ENCODE assay signal across 33 cellular contexts in genomic region chrX:32024072-32024471, GRCh38.
DNase-seq lines count a peak whose midpoint lies in the region; ATAC-seq lines count a peak whose summit lies in the region.
"Had no signal": no experiment of that assay in that cellular context is flagged by ENCODE, and none has a peak within 500 bp of the region (broad histone marks: within the 10 kb centered on the region; RNA-seq: fewer than 3 reads in every experiment).

No MANE protein-coding gene starts in this region.

- H3K4me3 Mint-ChIP-seq in activated CD4-positive, alpha-beta memory T cell treated with anti-CD3 and anti-CD28 coated beads for 36 hours = no peak overlapping the region
- H3K4me3 Mint-ChIP-seq: B cell; CD14-positive monocyte; CD4-positive, alpha-beta memory T cell; CD4-positive, alpha-beta T cell; CD4-positive, CD25-positive, alpha-beta regulatory T cell; CD8-positive, alpha-beta memory T cell; CD8-positive, alpha-beta T cell had no signal

- no peak overlapping the region for H3K4ac ChIP-seq in neuronal stem cell (ENCODE audit: low read length)

- H2BK120ac ChIP-seq in neuronal stem cell (ENCODE audit: low read depth, low read length) = no peak overlapping the region

- H3K14ac ChIP-seq in neuronal stem cell (ENCODE audit: low read length) = no peak overlapping the region

- H3K23ac ChIP-seq in neuronal stem cell (ENCODE audit: low read depth, low read length, poor library complexity) = no peak overlapping the region

- H2BK15ac ChIP-seq in neuronal stem cell (ENCODE audit: low read length) = no peak overlapping the region

- H3K4me1 ChIP-seq in neuronal stem cell (ENCODE audit: control insufficient read depth in 2 of 2, insufficient read depth in 1 of 2, low read depth in 1 of 2, low read length in 2 of 2) = no peaks in the 10 kb centered on the region
- H3K4me1 ChIP-seq: A549; BE2C; BLaER1; BLaER1 treated with 17β-estradiol and CSF1 and Interleukin-3, amounts not matched to agents 10 nM and 100 nM; Caco-2 had no signal

- H3K36me3 Mint-ChIP-seq in activated CD4-positive, alpha-beta memory T cell treated with anti-CD3 and anti-CD28 coated beads for 36 hours = no peaks in the 10 kb centered on the region
- H3K36me3 Mint-ChIP-seq: CD14-positive monocyte; CD4-positive, alpha-beta memory T cell; CD4-positive, CD25-positive, alpha-beta regulatory T cell; CD8-positive, alpha-beta memory T cell; CD8-positive, alpha-beta T cell had no signal

- peak; percentile 1 for DNase-seq in Daoy (ENCODE audit: low read depth)
- no peak for DNase-seq in neuronal stem cell (ENCODE audit: low spot score)
- DNase-seq in posterior vena cava (ENCODE audit: low spot score) = peak; percentile 71
- DNase-seq in activated CD4-positive, alpha-beta memory T cell treated with anti-CD3 and anti-CD28 coated beads for 36 hours = no peak
- DNase-seq: 8988T; ACHN; AML-193; BE2C; C1 segment of cervical spinal cord; Caco-2; Calu3; CD4-positive, alpha-beta memory T cell; CD4-positive, alpha-beta T cell; CD4-positive, CD25-positive, alpha-beta regulatory T cell; CD8-positive, alpha-beta memory T cell; CD8-positive, alpha-beta T cell; COR-L47; DMS 273 treated with DMSO at 0.1 percent for 48 hours; DMS153; DMS53; DMS79; DMS79 treated with DMSO at 0.1 percent for 48 hours; DND-41; EL had no signal

- H2BK5ac ChIP-seq in neuronal stem cell (ENCODE audit: low read length) = no peak overlapping the region

- peak overlapping the region; percentile 43 for H4K8ac ChIP-seq in neuronal stem cell (ENCODE audit: low read depth, low read length)

- H3K27ac ChIP-seq in neuronal stem cell (replicated peaks; ENCODE audit: low read length) = no peak overlapping the region
- H3K27ac ChIP-seq: 22Rv1; A549; BLaER1; BLaER1 treated with 17β-estradiol and CSF1 and Interleukin-3, amounts not matched to agents 10 nM and 100 nM; C4-2B had no signal

- H3K4me2 ChIP-seq in neuronal stem cell (ENCODE audit: insufficient read depth, low read length, poor library complexity, severe bottlenecking) = no peak overlapping the region
- H3K4me2 ChIP-seq: A549; BLaER1; BLaER1 treated with 17β-estradiol and CSF1 and Interleukin-3, amounts not matched to agents 10 nM and 100 nM had no signal

- H4K91ac ChIP-seq in neuronal stem cell (ENCODE audit: low read depth, low read length, poor library complexity) = no peak overlapping the region

- no peaks in the 10 kb centered on the region for H3K36me3 ChIP-seq in neuronal stem cell (replicated peaks in 1 of 2; ENCODE audit: control insufficient read depth in 2 of 2, insufficient read depth in 2 of 2, low read length in 2 of 2)
- H3K36me3 ChIP-seq: BE2C; BLaER1; BLaER1 treated with 17β-estradiol and CSF1 and Interleukin-3, amounts not matched to agents 10 nM and 100 nM had no signal

- no peak overlapping the region for H3K18ac ChIP-seq in neuronal stem cell (ENCODE audit: low read length)

- H3K4me3 ChIP-seq in neuronal stem cell (ENCODE audit: low read length in 2 of 2) = no peak overlapping the region
- H3K4me3 ChIP-seq: A549; BLaER1; BLaER1 treated with 17β-estradiol and CSF1 and Interleukin-3, amounts not matched to agents 10 nM and 100 nM had no signal

- no peaks in the 10 kb centered on the region for H3K79me1 ChIP-seq in neuronal stem cell (ENCODE audit: low read depth, low read length)

- no peaks in the 10 kb centered on the region for H3K9me3 ChIP-seq in neuronal stem cell (replicated peaks in 1 of 2; ENCODE audit: control insufficient read depth in 2 of 2, insufficient read depth in 1 of 2, low read depth in 1 of 2, low read length in 2 of 2)
- H3K9me3 ChIP-seq: A549, BE2C, BLaER1, Caco-2 had no signal

- no peak overlapping the region for H2AK5ac ChIP-seq in neuronal stem cell (ENCODE audit: low read depth, low read length)

- CTCF ChIA-PET in activated CD4-positive, alpha-beta memory T cell treated with anti-CD3 and anti-CD28 coated beads for 36 hours (lab: Charles Lee) = no interaction called here

- H2AFZ ChIP-seq in neuronal stem cell (ENCODE audit: low read length) = no peak overlapping the region

- H3K27me3 ChIP-seq in neuronal stem cell (ENCODE audit: control insufficient read depth in 3 of 3, insufficient read depth in 3 of 3, low read depth in 1 of 3, low read length in 3 of 3) = no peaks in the 10 kb centered on the region
- H3K27me3 ChIP-seq: BE2C; BLaER1; BLaER1 treated with 17β-estradiol and CSF1 and Interleukin-3, amounts not matched to agents 10 nM and 100 nM had no signal

- H3K9me3 Mint-ChIP-seq in activated CD4-positive, alpha-beta memory T cell treated with anti-CD3 and anti-CD28 coated beads for 36 hours = no peaks in the 10 kb centered on the region
- H3K9me3 Mint-ChIP-seq: CD4-positive, alpha-beta T cell had no signal

- no CpG with 5 or more reads among the region's 9 CpGs for WGBS in neuronal stem cell (ENCODE audit: extremely low coverage in 2 of 2, insufficient read length in 2 of 2, insufficient replicate concordance in 1 of 2), 2 donors

- H3K4me1 Mint-ChIP-seq in activated CD4-positive, alpha-beta memory T cell treated with anti-CD3 and anti-CD28 coated beads for 36 hours (ENCODE audit: low read depth) = no peaks in the 10 kb centered on the region
- H3K4me1 Mint-ChIP-seq: B cell; CD14-positive monocyte; CD4-positive, alpha-beta memory T cell; CD4-positive, CD25-positive, alpha-beta regulatory T cell; CD8-positive, alpha-beta memory T cell had no signal

- H3K27ac Mint-ChIP-seq in activated CD4-positive, alpha-beta memory T cell treated with anti-CD3 and anti-CD28 coated beads for 36 hours = no peak overlapping the region
- H3K27ac Mint-ChIP-seq: B cell; CD14-positive monocyte; CD4-positive, alpha-beta memory T cell; CD4-positive, alpha-beta T cell; CD4-positive, CD25-positive, alpha-beta regulatory T cell; CD8-positive, alpha-beta T cell had no signal

- H3K9ac ChIP-seq in neuronal stem cell (ENCODE audit: low read depth, low read length, poor library complexity) = no peak overlapping the region
- H3K9ac ChIP-seq: BLaER1; BLaER1 treated with 17β-estradiol and CSF1 and Interleukin-3, amounts not matched to agents 10 nM and 100 nM had no signal

- H3K27me3 Mint-ChIP-seq in activated CD4-positive, alpha-beta memory T cell treated with anti-CD3 and anti-CD28 coated beads for 36 hours = no peaks in the 10 kb centered on the region
- H3K27me3 Mint-ChIP-seq: B cell; CD4-positive, alpha-beta memory T cell; CD4-positive, alpha-beta T cell; CD4-positive, CD25-positive, alpha-beta regulatory T cell had no signal

- intact Hi-C loops in posterior vena cava (cut with DNase I) = no loop called here
- intact Hi-C loops in activated CD4-positive, alpha-beta memory T cell treated with anti-CD3 and anti-CD28 coated beads for 36 hours (cut with micrococcal nuclease) = no loop called here

- ATAC-seq in GM21515 (IDR thresholded peaks at IDR 0.05; ENCODE audit: unreplicated experiment) (no peak), HG03469 (IDR thresholded peaks at IDR 0.05; ENCODE audit: unreplicated experiment) (no peak)
- ATAC-seq: A549; CD8-positive, alpha-beta T cell had no signal

- H2BK12ac ChIP-seq in neuronal stem cell (ENCODE audit: low read length) = no peak overlapping the region

- POLR2A ChIA-PET in activated CD4-positive, alpha-beta memory T cell treated with anti-CD3 and anti-CD28 coated beads for 36 hours (lab: Charles Lee) = no interaction called here

Comparison
In these comparisons a context has a peak if more than half of its experiments do, and no peak if none do; other contexts are left out.
1. DNase-seq: peak in Daoy (single experiment) and posterior vena cava (single experiment); none in neuronal stem cell (single experiment) and activated CD4-positive, alpha-beta memory T cell treated with anti-CD3 and anti-CD28 coated beads for 36 hours (single experiment).